16 cellular contexts compared by ENCODE assay signal in the genomic region with DNA sequence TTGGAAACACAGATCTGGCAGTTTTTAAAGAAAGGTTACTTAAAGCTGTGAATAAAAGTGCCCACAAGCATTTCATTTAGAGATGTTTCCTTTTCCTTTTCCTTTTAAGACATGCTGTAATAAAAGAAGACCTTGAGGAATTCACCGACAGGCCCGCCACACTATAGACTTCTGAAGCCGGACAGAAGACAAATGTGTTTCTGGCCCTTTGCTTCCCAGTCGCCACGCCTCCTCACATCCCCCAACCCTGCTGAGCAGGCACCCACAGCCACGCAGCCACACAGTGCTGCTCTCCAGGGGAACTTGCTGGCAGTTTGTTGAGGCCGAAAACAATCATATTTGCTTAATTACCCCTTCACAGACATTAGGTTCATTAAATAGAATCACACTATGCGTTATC.
DNase-seq lines count a peak whose midpoint lies in the region; FAIRE-seq and TF ChIP-seq lines count a peak whose summit lies in the region.
"Had no signal": no experiment of that assay in that cellular context is flagged by ENCODE, and none has a peak within 500 bp of the region (broad histone marks: within the 10 kb centered on the region; RNA-seq: fewer than 3 reads in every experiment).

No MANE protein-coding gene starts in this region.

- peaks cover 2% of the 10 kb centered on the region for H3K79me2 ChIP-seq in astrocyte (ENCODE audit: insufficient read depth, low read length)

- no peak; the same call in 1 of the 2 replicates for TF ChIP-seq EP300 in Ishikawa (IDR thresholded peaks at IDR 0.05; ENCODE audit: borderline replicate concordance)

- H3K36me3 ChIP-seq in astrocyte (ENCODE audit: insufficient read depth, low read length): no peaks in the 10 kb centered on the region
- peaks cover 0 to 2% of the 10 kb centered on the region in 2 donors for H3K36me3 ChIP-seq in small intestine (ENCODE audit: control insufficient read depth in 2 of 2, insufficient read depth in 2 of 2, low read length in 2 of 2)
- H3K36me3 ChIP-seq: BE2C, SJSA1 had no signal

- WGBS in small intestine, 3 donors: 78 to 84% (median 84%) methylated on average over 8 of the region's 8 CpGs

- H3K4me2 ChIP-seq in astrocyte (ENCODE audit: low read length): no peak overlapping the region

- no peaks in the 10 kb centered on the region for H4K20me1 ChIP-seq in astrocyte (ENCODE audit: insufficient read depth, low read length)

- H3K9me3 ChIP-seq in astrocyte (ENCODE audit: insufficient read depth, low read depth, low read length) (no peaks in the 10 kb centered on the region), small intestine (ENCODE audit: control insufficient read depth, low read depth) (no peaks in the 10 kb centered on the region)
- H3K9me3 ChIP-seq: BE2C, SJSA1 had no signal

- H3K4me1 Mint-ChIP-seq in astrocyte (ENCODE audit: low read depth, unreplicated experiment) (peaks cover 68% of the 10 kb centered on the region), nephron progenitor cell (peaks cover 47% of the 10 kb centered on the region)

- peaks cover 2% of the 10 kb centered on the region for H3K9me3 Mint-ChIP-seq in astrocyte (ENCODE audit: unreplicated experiment)
- H3K9me3 Mint-ChIP-seq in nephron progenitor cell: peaks cover 4% of the 10 kb centered on the region
- H3K9me3 Mint-ChIP-seq: CD4-positive, alpha-beta memory T cell; H9 had no signal

- FAIRE-seq in astrocyte (lab: Jason Lieb, UNC): no peak
- no peak for FAIRE-seq in small intestine (lab: Jason Lieb, UNC)

- no peak overlapping the region for H2AFZ ChIP-seq in astrocyte (ENCODE audit: low read depth, low read length)

- H3K27me3 ChIP-seq in astrocyte (ENCODE audit: insufficient read depth, low read length) (no peaks in the 10 kb centered on the region), small intestine (ENCODE audit: control insufficient read depth in 2 of 2, insufficient read depth in 2 of 2, low read length in 2 of 2) (no peaks in the 10 kb centered on the region)
- H3K27me3 ChIP-seq: BE2C, SJSA1 had no signal

- no peak for TF ChIP-seq RAD21 in Ishikawa (IDR thresholded peaks at IDR 0.05; ENCODE audit: low read depth)

- no peak for TF ChIP-seq CTCF in astrocyte (IDR thresholded peaks at IDR 0.05; ENCODE audit: insufficient read depth, low read depth, low read length)
- no peak for TF ChIP-seq CTCF in nephron progenitor cell (IDR thresholded peaks at IDR 0.05)

- H3K4me3 Mint-ChIP-seq in astrocyte (ENCODE audit: unreplicated experiment): no peak overlapping the region
- no peak overlapping the region for H3K4me3 Mint-ChIP-seq in nephron progenitor cell
- H3K4me3 Mint-ChIP-seq: CD4-positive, alpha-beta memory T cell; H9 had no signal

- no peak overlapping the region for H3K27ac ChIP-seq in astrocyte (ENCODE audit: low read depth, low read length)
- H3K27ac ChIP-seq in small intestine (ENCODE audit: low read depth in 1 of 2, low read length in 1 of 2): no peak overlapping the region
- H3K27ac ChIP-seq: SJSA1 had no signal

- DNase-seq in astrocyte (ENCODE audit: low read depth) (peak; percentile 31), iPS-NIHi11 (ENCODE audit: low spot score) (peak; percentile 25), nephron progenitor cell (peak; percentile 27), NCI-H1694 treated with DMSO at 0.1 percent for 48 hours (lab: John Stamatoyannopoulos, UW) (no peak), HuH-7 (ENCODE audit: low spot score) (no peak), erythroblast (lab: John Stamatoyannopoulos, UW) (no peak), small intestine (no peak)
- DNase-seq: BE2C; CD4-positive, alpha-beta memory T cell; H9; IMR-90; NCI-H1048; NCI-H748 treated with DMSO at 0.1 percent for 48 hours; PC-3 had no signal

- no peak overlapping the region for H3K9ac ChIP-seq in astrocyte (ENCODE audit: low read length)

- H3K4me3 ChIP-seq in astrocyte (ENCODE audit: insufficient read depth, low read depth, low read length) (no peak overlapping the region), small intestine (ENCODE audit: low read depth in 1 of 2, low read length in 2 of 2) (no peak overlapping the region)
- H3K4me3 ChIP-seq: SJSA1 had no signal

- no peaks in the 10 kb centered on the region for H3K27me3 Mint-ChIP-seq in astrocyte (ENCODE audit: low read depth, unreplicated experiment)
- no peaks in the 10 kb centered on the region for H3K27me3 Mint-ChIP-seq in nephron progenitor cell (ENCODE audit: low read depth, poor library complexity)
- H3K27me3 Mint-ChIP-seq: CD4-positive, alpha-beta memory T cell had no signal

- H3K27ac Mint-ChIP-seq in astrocyte (ENCODE audit: unreplicated experiment) (peak overlapping the region; percentile 95), nephron progenitor cell (no peak overlapping the region)
- H3K27ac Mint-ChIP-seq: H9 had no signal

- no peaks in the 10 kb centered on the region for H3K36me3 Mint-ChIP-seq in astrocyte (ENCODE audit: low read depth, unreplicated experiment)
- H3K36me3 Mint-ChIP-seq in nephron progenitor cell (ENCODE audit: low read depth): peaks cover 19% of the 10 kb centered on the region

- TF ChIP-seq POLR2A in erythroblast (IDR thresholded peaks at IDR 0.05; ENCODE audit: low read length): no peak

- H3K4me1 ChIP-seq in astrocyte (ENCODE audit: insufficient read depth, low read length) (peaks cover 10% of the 10 kb centered on the region), small intestine (ENCODE audit: control insufficient read depth in 2 of 2, insufficient read depth in 1 of 2, low read depth in 1 of 2, low read length in 1 of 2) (peaks cover 0 to 4% of the 10 kb centered on the region in 2 donors)

TF ChIP-seq in Ishikawa, 13 proteins besides CTCF, POLR2A, EP300 and RAD21:
- TF ChIP-seq TCF12 (IDR thresholded peaks at IDR 0.05; ENCODE audit: low read depth) (0 out of 2 replicates have a peak, but pooled peaks have one; percentile 19), NFIC (IDR thresholded peaks at IDR 0.05) (peak; percentile 9; the same call in 1 of the 2 replicates), ZBTB7A (IDR thresholded peaks at IDR 0.05; ENCODE audit: low read depth) (no peak), TEAD4 (IDR thresholded peaks at IDR 0.05) (0 out of 2 replicates have a peak, but pooled peaks have one; percentile 10), CEBPB (IDR thresholded peaks at IDR 0.05) (no peak)
- TF ChIP-seq, protein P1, sequence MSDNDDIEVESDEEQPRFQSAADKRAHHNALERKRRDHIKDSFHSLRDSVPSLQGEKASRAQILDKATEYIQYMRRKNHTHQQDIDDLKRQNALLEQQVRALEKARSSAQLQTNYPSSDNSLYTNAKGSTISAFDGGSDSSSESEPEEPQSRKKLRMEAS (IDR thresholded peaks at IDR 0.05): peak; percentile 40; the same call in 1 of the 2 replicates

Comparison
In these comparisons a context has a peak if more than half of its experiments do, and no peak if none do; other contexts are left out.
1. DNase-seq: peak in astrocyte (single experiment), iPS-NIHi11 (single experiment) and nephron progenitor cell (single experiment); none in NCI-H1694 treated with DMSO at 0.1 percent for 48 hours (single experiment), HuH-7 (single experiment), erythroblast (0 of 2) and small intestine (single experiment).